1 cellular context compared by ENCODE assay signal in genomic region chr7:31954500-31954899, GRCh38.
TF ChIP-seq lines count a peak whose summit lies in the region.

No MANE protein-coding gene starts in this region.

TF ChIP-seq in HepG2, 621 proteins besides CTCF, POLR2A, EP300 and RAD21 (continued from another document):
- TF ChIP-seq, protein P1, sequence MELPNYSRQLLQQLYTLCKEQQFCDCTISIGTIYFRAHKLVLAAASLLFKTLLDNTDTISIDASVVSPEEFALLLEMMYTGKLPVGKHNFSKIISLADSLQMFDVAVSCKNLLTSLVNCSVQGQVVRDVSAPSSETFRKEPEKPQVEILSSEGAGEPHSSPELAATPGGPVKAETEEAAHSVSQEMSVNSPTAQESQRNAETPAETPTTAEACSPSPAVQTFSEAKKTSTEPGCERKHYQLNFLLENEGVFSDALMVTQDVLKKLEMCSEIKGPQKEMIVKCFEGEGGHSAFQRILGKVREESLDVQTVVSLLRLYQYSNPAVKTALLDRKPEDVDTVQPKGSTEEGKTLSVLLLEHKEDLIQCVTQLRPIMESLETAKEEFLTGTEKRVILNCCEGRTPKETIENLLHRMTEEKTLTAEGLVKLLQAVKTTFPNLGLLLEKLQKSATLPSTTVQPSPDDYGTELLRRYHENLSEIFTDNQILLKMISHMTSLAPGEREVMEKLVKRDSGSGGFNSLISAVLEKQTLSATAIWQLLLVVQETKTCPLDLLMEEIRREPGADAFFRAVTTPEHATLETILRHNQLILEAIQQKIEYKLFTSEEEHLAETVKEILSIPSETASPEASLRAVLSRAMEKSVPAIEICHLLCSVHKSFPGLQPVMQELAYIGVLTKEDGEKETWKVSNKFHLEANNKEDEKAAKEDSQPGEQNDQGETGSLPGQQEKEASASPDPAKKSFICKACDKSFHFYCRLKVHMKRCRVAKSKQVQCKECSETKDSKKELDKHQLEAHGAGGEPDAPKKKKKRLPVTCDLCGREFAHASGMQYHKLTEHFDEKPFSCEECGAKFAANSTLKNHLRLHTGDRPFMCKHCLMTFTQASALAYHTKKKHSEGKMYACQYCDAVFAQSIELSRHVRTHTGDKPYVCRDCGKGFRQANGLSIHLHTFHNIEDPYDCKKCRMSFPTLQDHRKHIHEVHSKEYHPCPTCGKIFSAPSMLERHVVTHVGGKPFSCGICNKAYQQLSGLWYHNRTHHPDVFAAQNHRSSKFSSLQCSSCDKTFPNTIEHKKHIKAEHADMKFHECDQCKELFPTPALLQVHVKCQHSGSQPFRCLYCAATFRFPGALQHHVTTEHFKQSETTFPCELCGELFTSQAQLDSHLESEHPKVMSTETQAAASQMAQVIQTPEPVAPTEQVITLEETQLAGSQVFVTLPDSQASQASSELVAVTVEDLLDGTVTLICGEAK (IDR thresholded peaks at IDR 0.05), result peak; percentile 66
- TF ChIP-seq, protein P1 (CRISPR knock-in tag; IDR thresholded peaks at IDR 0.05), result no peak
